Comparison of ENCODE assay signal across 31 cellular contexts in genomic region chr13:74629985-74630384, GRCh38.
"Had no signal": no experiment of that assay in that cellular context is flagged by ENCODE, and none has a peak within 500 bp of the region (broad histone marks: within the 10 kb centered on the region; RNA-seq: fewer than 3 reads in every experiment).

No MANE protein-coding gene starts in this region.

- H3K27ac Mint-ChIP-seq: activated CD4-positive, alpha-beta memory T cell treated with anti-CD3 and anti-CD28 coated beads, Interleukin-2, amount 10 ng/mL, durations not matched to agents 7 days and 5 days; activated CD4-positive, alpha-beta T cell treated with anti-CD3 and anti-CD28 coated beads, Interleukin-2, amount 10 ng/mL, durations not matched to agents 7 days and 5 days; activated naive CD4-positive, alpha-beta T cell treated with anti-CD3 and anti-CD28 coated beads, Interleukin-2, amount 10 ng/mL, durations not matched to agents 7 days and 5 days; activated naive CD8-positive, alpha-beta T cell treated with anti-CD3 and anti-CD28 coated beads, Interleukin-2, amount 10 ng/mL, durations not matched to agents 7 days and 5 days; activated T-cell treated with anti-CD3 and anti-CD28 coated beads, Interleukin-2, amount 50 U/mL, for 24 hours; naive B cell; nephron progenitor cell; progenitor cell of endocrine pancreas; stimulated activated naive B cell treated with anti-CD40 and anti-IgM and Interleukin-4, amounts not matched to agents 10 μg/mL and 1 μg/mL and 100 μg/mL, for 72 hours; WTC11 had no signal

- H3K4me1 Mint-ChIP-seq: activated CD4-positive, alpha-beta memory T cell treated with anti-CD3 and anti-CD28 coated beads, Interleukin-2, amount 10 ng/mL, durations not matched to agents 7 days and 5 days; activated CD4-positive, alpha-beta T cell treated with anti-CD3 and anti-CD28 coated beads, Interleukin-2, amount 10 ng/mL, durations not matched to agents 7 days and 5 days; activated naive CD4-positive, alpha-beta T cell treated with anti-CD3 and anti-CD28 coated beads, Interleukin-2, amount 10 ng/mL, durations not matched to agents 7 days and 5 days; activated naive CD8-positive, alpha-beta T cell treated with anti-CD3 and anti-CD28 coated beads, Interleukin-2, amount 10 ng/mL, durations not matched to agents 7 days and 5 days; central memory CD8-positive, alpha-beta T cell; naive B cell; nephron progenitor cell; stimulated activated naive B cell treated with anti-CD40 and anti-IgM and Interleukin-4, amounts not matched to agents 10 μg/mL and 1 μg/mL and 100 μg/mL, for 72 hours; WTC11 had no signal

- H3K4me1 ChIP-seq: esophagus muscularis mucosa, sigmoid colon, uterus had no signal

- H3K36me3 Mint-ChIP-seq: activated naive CD4-positive, alpha-beta T cell treated with anti-CD3 and anti-CD28 coated beads, Interleukin-2, amount 10 ng/mL, durations not matched to agents 7 days and 5 days; activated naive CD8-positive, alpha-beta T cell treated with anti-CD3 and anti-CD28 coated beads, Interleukin-2, amount 10 ng/mL, durations not matched to agents 7 days and 5 days; stimulated activated naive B cell treated with anti-CD40 and anti-IgM and Interleukin-4, amounts not matched to agents 10 μg/mL and 1 μg/mL and 100 μg/mL, for 72 hours; WTC11 had no signal

- H3K27ac ChIP-seq: brain microvascular endothelial cell, esophagus muscularis mucosa, neutrophil, ovary, sigmoid colon, uterus had no signal

- H3K36me3 ChIP-seq: brain microvascular endothelial cell, esophagus muscularis mucosa, neutrophil, ovary, sigmoid colon, uterus had no signal

- H3K27me3 ChIP-seq: brain microvascular endothelial cell, esophagus muscularis mucosa, neutrophil, ovary, sigmoid colon, uterus had no signal

- ATAC-seq: left ventricle myocardium superior; stimulated activated naive B cell treated with anti-CD40 and anti-IgM and Interleukin-4, amounts not matched to agents 10 μg/mL and 1 μg/mL and 100 μg/mL, for 72 hours; WTC11 had no signal

- DNase-seq: activated CD4-positive, alpha-beta memory T cell treated with anti-CD3 and anti-CD28 coated beads, Interleukin-2, amount 10 ng/mL, durations not matched to agents 7 days and 5 days; activated CD4-positive, alpha-beta T cell treated with anti-CD3 and anti-CD28 coated beads for 1 hour; activated CD4-positive, alpha-beta T cell treated with anti-CD3 and anti-CD28 coated beads, Interleukin-2, amount 10 ng/mL, durations not matched to agents 7 days and 5 days; activated CD8-positive, alpha-beta memory T cell treated with anti-CD3 and anti-CD28 coated beads, Interleukin-2, amount 50 U/mL, for 48 hours; activated gamma-delta T cell; activated naive CD4-positive, alpha-beta T cell treated with anti-CD3 and anti-CD28 coated beads, Interleukin-2, amount 10 ng/mL, durations not matched to agents 7 days and 5 days; activated naive CD8-positive, alpha-beta T cell treated with anti-CD3 and anti-CD28 coated beads, Interleukin-2, amount 10 ng/mL, durations not matched to agents 7 days and 5 days; activated T-cell treated with anti-CD3 and anti-CD28 coated beads, Interleukin-2, amount 50 U/mL, for 24 hours; brain microvascular endothelial cell; dermis blood vessel endothelial cell; effector CD4-positive, alpha-beta T cell; foreskin fibroblast; head of caudate nucleus; hippocampal formation; left cardiac atrium; left ventricle myocardium superior; naive B cell; nephron progenitor cell; ovary; sigmoid colon; stimulated activated CD4-positive, alpha-beta T cell treated with anti-CD3 and anti-CD28 coated beads, Interleukin-15, amount 100 ng/mL, for 24 hours; stimulated activated CD4-positive, alpha-beta T cell treated with anti-CD3 and anti-CD28 coated beads, Interleukin-2, amount 100 ng/mL, for 24 hours; stimulated activated naive B cell treated with anti-CD40 and anti-IgM and Interleukin-4, amounts not matched to agents 10 μg/mL and 1 μg/mL and 100 μg/mL, for 72 hours; T-helper 2 cell; trophoblast cell had no signal

- H3K4me3 Mint-ChIP-seq: activated CD4-positive, alpha-beta memory T cell treated with anti-CD3 and anti-CD28 coated beads, Interleukin-2, amount 10 ng/mL, durations not matched to agents 7 days and 5 days; activated CD4-positive, alpha-beta T cell treated with anti-CD3 and anti-CD28 coated beads, Interleukin-2, amount 10 ng/mL, durations not matched to agents 7 days and 5 days; activated naive CD4-positive, alpha-beta T cell treated with anti-CD3 and anti-CD28 coated beads, Interleukin-2, amount 10 ng/mL, durations not matched to agents 7 days and 5 days; activated naive CD8-positive, alpha-beta T cell treated with anti-CD3 and anti-CD28 coated beads, Interleukin-2, amount 10 ng/mL, durations not matched to agents 7 days and 5 days; activated T-cell treated with anti-CD3 and anti-CD28 coated beads, Interleukin-2, amount 50 U/mL, for 24 hours; central memory CD8-positive, alpha-beta T cell; naive B cell; nephron progenitor cell; stimulated activated naive B cell treated with anti-CD40 and anti-IgM and Interleukin-4, amounts not matched to agents 10 μg/mL and 1 μg/mL and 100 μg/mL, for 72 hours; WTC11 had no signal

- H3K27me3 Mint-ChIP-seq: activated naive CD4-positive, alpha-beta T cell treated with anti-CD3 and anti-CD28 coated beads, Interleukin-2, amount 10 ng/mL, durations not matched to agents 7 days and 5 days; activated naive CD8-positive, alpha-beta T cell treated with anti-CD3 and anti-CD28 coated beads, Interleukin-2, amount 10 ng/mL, durations not matched to agents 7 days and 5 days; progenitor cell of endocrine pancreas had no signal

- H3K4me3 ChIP-seq: esophagus muscularis mucosa, ovary, sigmoid colon, uterus had no signal

- H3K9me3 ChIP-seq: esophagus muscularis mucosa, neutrophil, ovary, sigmoid colon, uterus had no signal

- H3K9me3 Mint-ChIP-seq: activated CD4-positive, alpha-beta memory T cell treated with anti-CD3 and anti-CD28 coated beads, Interleukin-2, amount 10 ng/mL, durations not matched to agents 7 days and 5 days; activated CD4-positive, alpha-beta T cell treated with anti-CD3 and anti-CD28 coated beads, Interleukin-2, amount 10 ng/mL, durations not matched to agents 7 days and 5 days; activated naive CD4-positive, alpha-beta T cell treated with anti-CD3 and anti-CD28 coated beads, Interleukin-2, amount 10 ng/mL, durations not matched to agents 7 days and 5 days; central memory CD8-positive, alpha-beta T cell; nephron progenitor cell had no signal
